Comparison of ENCODE assay signal across 1 cellular context in genomic region chr5:12902611-12903010, GRCh38.
TF ChIP-seq lines count a peak whose summit lies in the region.

No MANE protein-coding gene starts in this region.

TF ChIP-seq in H1, 55 proteins besides CTCF, POLR2A, EP300 and RAD21:
- TF ChIP-seq KDM1A (IDR thresholded peaks at IDR 0.05; ENCODE audit: borderline replicate concordance, low read length) (no peak), USF2 (IDR thresholded peaks at IDR 0.05; ENCODE audit: low read length) (no peak), YY1 (IDR thresholded peaks at IDR 0.05; ENCODE audit: low read depth, low read length) (no peak), TCF12 (IDR thresholded peaks at IDR 0.05; ENCODE audit: low read depth, low read length) (no peak), GTF2F1 (IDR thresholded peaks at IDR 0.05; ENCODE audit: borderline replicate concordance, low read depth, low read length) (no peak), E2F6 (IDR thresholded peaks at IDR 0.05) (no peak), HDAC2 (IDR thresholded peaks at IDR 0.05; ENCODE audit: borderline replicate concordance in 1 of 2, low read depth in 2 of 2, low read length in 2 of 2) (no peak), SP1 (IDR thresholded peaks at IDR 0.05; ENCODE audit: low read depth, low read length) (no peak), EZH2 (IDR thresholded peaks at IDR 0.05; ENCODE audit: low read depth, low read length, severe bottlenecking) (no peak), SAP30 (IDR thresholded peaks at IDR 0.05; ENCODE audit: insufficient read depth, insufficient replicate concordance, low read length) (no peak), RXRA (IDR thresholded peaks at IDR 0.05; ENCODE audit: insufficient read depth, low read depth, low read length) (no peak), NANOG (IDR thresholded peaks at IDR 0.05; ENCODE audit: insufficient read depth, low read depth, low read length, poor library complexity, severe bottlenecking) (no peak), CTBP2 (IDR thresholded peaks at IDR 0.05; ENCODE audit: borderline replicate concordance, insufficient read depth, insufficient read length, low read length) (no peak), SP2 (IDR thresholded peaks at IDR 0.05; ENCODE audit: low read length) (no peak), BACH1 (IDR thresholded peaks at IDR 0.05; ENCODE audit: low read length) (no peak), EGR1 (IDR thresholded peaks at IDR 0.05; ENCODE audit: borderline replicate concordance, low read depth, low read length) (no peak), PHF8 (conservative IDR thresholded peaks at IDR 0.05; ENCODE audit: low read depth, low read length) (no peak), RBBP5 (IDR thresholded peaks at IDR 0.05; ENCODE audit: borderline replicate concordance, low read depth, low read length) (no peak), CBX5 (IDR thresholded peaks at IDR 0.05; ENCODE audit: low read depth, low read length) (no peak), POU5F1 (IDR thresholded peaks at IDR 0.05; ENCODE audit: low read depth, low read length) (no peak)
TF ChIP-seq in H1: peak in this region for 0.
